Comparison of ENCODE assay signal across 9 cellular contexts in genomic region chr3:176430244-176430893, GRCh38.
DNase-seq lines count a peak whose midpoint lies in the region; ATAC-seq, FAIRE-seq and TF ChIP-seq lines count a peak whose summit lies in the region.
"Had no signal": no experiment of that assay in that cellular context is flagged by ENCODE, and none has a peak within 500 bp of the region (broad histone marks: within the 10 kb centered on the region; RNA-seq: fewer than 3 reads in every experiment).

No MANE protein-coding gene starts in this region.

- H3K4me3 Mint-ChIP-seq in neural crest cell = no peak overlapping the region
- H3K4me3 Mint-ChIP-seq: activated B cell treated with CpG ODN at 0.5 μM for 24 hours had no signal

- no peaks in the 10 kb centered on the region for H3K27me3 ChIP-seq in dorsolateral prefrontal cortex

- no peaks in the 10 kb centered on the region for H3K27me3 Mint-ChIP-seq in neural crest cell (ENCODE audit: low read depth)
- H3K27me3 Mint-ChIP-seq: activated B cell treated with CpG ODN at 0.5 μM for 24 hours had no signal

- no peak overlapping the region for H3K27ac ChIP-seq in dorsolateral prefrontal cortex

- intact Hi-C loops in dorsolateral prefrontal cortex (cut with DNase I) = loop anchor here in 1 of 2 donors (10.0 kb wide), 1 partner anchor 476 kb away; no protein-coding TSS in a partner anchor

- H3K36me3 Mint-ChIP-seq in neural crest cell (ENCODE audit: low read depth) = no peaks in the 10 kb centered on the region

- TF ChIP-seq CTCF in dorsolateral prefrontal cortex (IDR thresholded peaks at IDR 0.05 in 54 of 56, conservative IDR thresholded peaks at IDR 0.05 in 2 of 56; ENCODE audit: low read depth in 1 of 56, partially characterized antibody in 56 of 56) (peak; percentile 38 to 85 (median 71)), neural crest cell (conservative IDR thresholded peaks at IDR 0.05) (peak; percentile 90)

- H3K9me3 Mint-ChIP-seq in neural crest cell = no peaks in the 10 kb centered on the region
- H3K9me3 Mint-ChIP-seq: activated B cell treated with CpG ODN at 0.5 μM for 24 hours had no signal

- FAIRE-seq in G401.6 (lab: Jason Lieb, UNC) = peak; percentile 95

- no peak overlapping the region for H3K4me3 ChIP-seq in dorsolateral prefrontal cortex

- DNase-seq in NCI-H82 (lab: John Stamatoyannopoulos, UW) (peak; percentile 64), dorsolateral prefrontal cortex (peak in 1 of 10 donors; percentile 54), neural crest cell (ENCODE audit: low read depth, low spot score) (no peak)
- DNase-seq in activated effector memory CD4-positive, alpha-beta T cell treated with anti-CD3 and anti-CD28 coated beads, Interleukin-2, amount 50 U/mL, for 16 hours = no peak
- DNase-seq: activated B cell treated with CpG ODN at 0.5 μM for 24 hours had no signal

- ATAC-seq in HG03432 (IDR thresholded peaks at IDR 0.05; ENCODE audit: unreplicated experiment) (peak; percentile 44), HG03025 (IDR thresholded peaks at IDR 0.05; ENCODE audit: low FRiP score, unreplicated experiment) (no peak), GM21423 (IDR thresholded peaks at IDR 0.05; ENCODE audit: unreplicated experiment) (no peak)

- no peak overlapping the region for H3K27ac Mint-ChIP-seq in neural crest cell (ENCODE audit: unreplicated experiment)
- H3K27ac Mint-ChIP-seq: activated B cell treated with CpG ODN at 0.5 μM for 24 hours had no signal

- H3K4me1 Mint-ChIP-seq in neural crest cell = peaks cover 10% of the 10 kb centered on the region
- H3K4me1 Mint-ChIP-seq: activated B cell treated with CpG ODN at 0.5 μM for 24 hours had no signal
